ENCODE assay signal across 10 cellular contexts in genomic region chr11:35138058-35138457, GRCh38. TPM values are rescaled to one million over a fixed set of nuclear protein-coding genes. Genes with fewer than 3 reads are reported as not detected.
DNase-seq lines count a peak whose midpoint lies in the region; ATAC-seq and TF ChIP-seq lines count a peak whose summit lies in the region.
"Had no signal": no experiment of that assay in that cellular context is flagged by ENCODE, and none has a peak within 500 bp of the region (broad histone marks: within the 10 kb centered on the region; RNA-seq: fewer than 3 reads in every experiment).

No MANE protein-coding gene starts in this region.

- no peaks in the 10 kb centered on the region for H3K79me2 ChIP-seq in GM23338 (replicated peaks; ENCODE audit: insufficient read depth)

- H3F3A ChIP-seq in GM23338 (replicated peaks; ENCODE audit: low read depth) = no peaks in the 10 kb centered on the region

- H3K36me3 ChIP-seq in GM23338 (ENCODE audit: insufficient read depth) (no peaks in the 10 kb centered on the region), spleen (no peaks in the 10 kb centered on the region)

- DNase-seq in GM23338 (ENCODE audit: low spot score) = no peak
- no peak for DNase-seq in activated B cell treated with CpG ODN at 0.5 μM for 24 hours
- DNase-seq in fibroblast of mammary gland (ENCODE audit: low read depth) = no peak
- DNase-seq in spleen = no peak
- no peak for DNase-seq in left colon
- DNase-seq: NK-92 treated with Interleukin-12 subunit alpha and Interleukin-12 subunit beta, amount 100 ng/mL, for 24 hours had no signal

- peaks cover 6% of the 10 kb centered on the region; the same call in 1 of the 2 replicates for H4K20me1 ChIP-seq in GM23338 (replicated peaks; ENCODE audit: insufficient read depth)

- no peaks in the 10 kb centered on the region for H3K9me3 ChIP-seq in spleen
- H3K9me3 ChIP-seq: mucosa of descending colon had no signal

- TF ChIP-seq CTCF in GM23338 (conservative IDR thresholded peaks at IDR 0.05; ENCODE audit: low read depth in 2 of 2) (no peak), activated B cell treated with CpG ODN at 0.5 μM for 24 hours (IDR thresholded peaks at IDR 0.05) (no peak), fibroblast of mammary gland (conservative IDR thresholded peaks at IDR 0.05; ENCODE audit: control insufficient read depth, insufficient read depth, low read depth, low read length) (no peak), spleen (IDR thresholded peaks at IDR 0.05 in 8 of 11, conservative IDR thresholded peaks at IDR 0.05 in 3 of 11) (no peak)

- H3K4me3 ChIP-seq in GM23338 (peak overlapping the region; percentile 88), fibroblast of mammary gland (ENCODE audit: control insufficient read depth, low read depth, low read length) (peak overlapping the region; percentile 100), spleen (peak overlapping the region in 4 of 8 donors; percentile 71 to 81 (median 75))

- no peak for TF ChIP-seq POLR2A in spleen (IDR thresholded peaks at IDR 0.05)

- H3K4me1 ChIP-seq in GM23338 (ENCODE audit: insufficient read depth) (0 out of 2 replicates have a peak, but pooled peaks cover 4% of the 10 kb centered on the region), spleen (peaks cover 11 to 56% (median 50%) of the 10 kb centered on the region in 6 donors)

- 78 to 100% (median 90%) methylated on average over 1 of the region's 1 CpG for WGBS in spleen, 5 donors

- H3K36me3 Mint-ChIP-seq in GM23338 (ENCODE audit: low read depth) (no peaks in the 10 kb centered on the region; the same call in 2 of the 3 replicates), activated B cell treated with CpG ODN at 0.5 μM for 24 hours (ENCODE audit: low read depth) (peaks cover 38% of the 10 kb centered on the region)

- peak overlapping the region; percentile 93; the same call in 1 of the 2 replicates for H3K4me2 ChIP-seq in GM23338

- H3K9me2 ChIP-seq in GM23338 (ENCODE audit: insufficient read depth) = no peaks in the 10 kb centered on the region

- CTCF ChIA-PET in activated B cell treated with CpG ODN at 0.5 μM for 24 hours (lab: Charles Lee) = no interaction called here

- H3K9me3 Mint-ChIP-seq in GM23338 (peaks cover 2% of the 10 kb centered on the region; the same call in 2 of the 3 replicates), activated B cell treated with CpG ODN at 0.5 μM for 24 hours (no peaks in the 10 kb centered on the region)

- peaks cover 55% of the 10 kb centered on the region for H3K27me3 ChIP-seq in GM23338 (ENCODE audit: insufficient read depth)
- H3K27me3 ChIP-seq in spleen (replicated peaks in 1 of 7) = no peaks in the 10 kb centered on the region

- H3K27ac ChIP-seq in GM23338 (ENCODE audit: low read depth) = no peak overlapping the region
- H3K27ac ChIP-seq in spleen = peak overlapping the region in 7 of 8 donors; percentile 6 to 97 (median 94)
- H3K27ac ChIP-seq: KMS-11 had no signal

- no peak overlapping the region for H3K27ac Mint-ChIP-seq in GM23338
- peak overlapping the region; percentile 98 for H3K27ac Mint-ChIP-seq in activated B cell treated with CpG ODN at 0.5 μM for 24 hours

- H3K27me3 Mint-ChIP-seq in GM23338 (ENCODE audit: insufficient read depth, low read depth, poor library complexity) = peaks cover 30% of the 10 kb centered on the region
- H3K27me3 Mint-ChIP-seq in activated B cell treated with CpG ODN at 0.5 μM for 24 hours = no peaks in the 10 kb centered on the region

- POLR2A ChIA-PET in activated B cell treated with CpG ODN at 0.5 μM for 24 hours (lab: Charles Lee) = interaction anchor here (0.5 to 6.8 kb wide), 19 partner anchors 9 to 141 kb away, joined by 3 to 222 read pairs (median 15); no protein-coding TSS in a partner anchor

- peak overlapping the region; percentile 78 for H3K4me3 Mint-ChIP-seq in GM23338
- H3K4me3 Mint-ChIP-seq in activated B cell treated with CpG ODN at 0.5 μM for 24 hours = peak overlapping the region; percentile 97

- H2AFZ ChIP-seq in GM23338 = no peak overlapping the region; the same call in 1 of the 2 replicates

- peaks cover 3% of the 10 kb centered on the region for H3K4me1 Mint-ChIP-seq in GM23338
- peaks cover 48% of the 10 kb centered on the region for H3K4me1 Mint-ChIP-seq in activated B cell treated with CpG ODN at 0.5 μM for 24 hours

- ATAC-seq in GM23338 (no peak), activated B cell treated with CpG ODN at 0.5 μM for 24 hours (ENCODE audit: low read depth) (no peak), left colon (no peak), GM18498 (IDR thresholded peaks at IDR 0.05; ENCODE audit: unreplicated experiment) (no peak), GM18511 (IDR thresholded peaks at IDR 0.05; ENCODE audit: unreplicated experiment) (no peak)

- intact Hi-C loops in activated B cell treated with CpG ODN at 0.5 μM for 24 hours (cut with micrococcal nuclease) = loop anchor here (2.0 kb wide), 1 partner anchor 23 kb away; no protein-coding TSS in a partner anchor
- intact Hi-C loops in spleen (cut with DNase I; ENCODE audit: low total_unique reads) = no loop called here
- intact Hi-C loops in left colon (cut with DNase I, micrococcal nuclease) = no loop called here

TF ChIP-seq in GM23338, 12 proteins besides CTCF, POLR2A, EP300 and RAD21:
- TF ChIP-seq, protein P1, sequence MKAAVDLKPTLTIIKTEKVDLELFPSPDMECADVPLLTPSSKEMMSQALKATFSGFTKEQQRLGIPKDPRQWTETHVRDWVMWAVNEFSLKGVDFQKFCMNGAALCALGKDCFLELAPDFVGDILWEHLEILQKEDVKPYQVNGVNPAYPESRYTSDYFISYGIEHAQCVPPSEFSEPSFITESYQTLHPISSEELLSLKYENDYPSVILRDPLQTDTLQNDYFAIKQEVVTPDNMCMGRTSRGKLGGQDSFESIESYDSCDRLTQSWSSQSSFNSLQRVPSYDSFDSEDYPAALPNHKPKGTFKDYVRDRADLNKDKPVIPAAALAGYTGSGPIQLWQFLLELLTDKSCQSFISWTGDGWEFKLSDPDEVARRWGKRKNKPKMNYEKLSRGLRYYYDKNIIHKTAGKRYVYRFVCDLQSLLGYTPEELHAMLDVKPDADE (IDR thresholded peaks at IDR 0.05) = no peak
- no peak for TF ChIP-seq JUNB (IDR thresholded peaks at IDR 0.05; ENCODE audit: unreplicated experiment)
- TF ChIP-seq, protein P2, sequence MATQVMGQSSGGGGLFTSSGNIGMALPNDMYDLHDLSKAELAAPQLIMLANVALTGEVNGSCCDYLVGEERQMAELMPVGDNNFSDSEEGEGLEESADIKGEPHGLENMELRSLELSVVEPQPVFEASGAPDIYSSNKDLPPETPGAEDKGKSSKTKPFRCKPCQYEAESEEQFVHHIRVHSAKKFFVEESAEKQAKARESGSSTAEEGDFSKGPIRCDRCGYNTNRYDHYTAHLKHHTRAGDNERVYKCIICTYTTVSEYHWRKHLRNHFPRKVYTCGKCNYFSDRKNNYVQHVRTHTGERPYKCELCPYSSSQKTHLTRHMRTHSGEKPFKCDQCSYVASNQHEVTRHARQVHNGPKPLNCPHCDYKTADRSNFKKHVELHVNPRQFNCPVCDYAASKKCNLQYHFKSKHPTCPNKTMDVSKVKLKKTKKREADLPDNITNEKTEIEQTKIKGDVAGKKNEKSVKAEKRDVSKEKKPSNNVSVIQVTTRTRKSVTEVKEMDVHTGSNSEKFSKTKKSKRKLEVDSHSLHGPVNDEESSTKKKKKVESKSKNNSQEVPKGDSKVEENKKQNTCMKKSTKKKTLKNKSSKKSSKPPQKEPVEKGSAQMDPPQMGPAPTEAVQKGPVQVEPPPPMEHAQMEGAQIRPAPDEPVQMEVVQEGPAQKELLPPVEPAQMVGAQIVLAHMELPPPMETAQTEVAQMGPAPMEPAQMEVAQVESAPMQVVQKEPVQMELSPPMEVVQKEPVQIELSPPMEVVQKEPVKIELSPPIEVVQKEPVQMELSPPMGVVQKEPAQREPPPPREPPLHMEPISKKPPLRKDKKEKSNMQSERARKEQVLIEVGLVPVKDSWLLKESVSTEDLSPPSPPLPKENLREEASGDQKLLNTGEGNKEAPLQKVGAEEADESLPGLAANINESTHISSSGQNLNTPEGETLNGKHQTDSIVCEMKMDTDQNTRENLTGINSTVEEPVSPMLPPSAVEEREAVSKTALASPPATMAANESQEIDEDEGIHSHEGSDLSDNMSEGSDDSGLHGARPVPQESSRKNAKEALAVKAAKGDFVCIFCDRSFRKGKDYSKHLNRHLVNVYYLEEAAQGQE (IDR thresholded peaks at IDR 0.05; ENCODE audit: unreplicated experiment) = no peak
- no peak for TF ChIP-seq ZNF331 (CRISPR knock-in tag; IDR thresholded peaks at IDR 0.05; ENCODE audit: low read depth)
- TF ChIP-seq CREB1 (CRISPR knock-in tag; IDR thresholded peaks at IDR 0.05; ENCODE audit: low read depth) = no peak

RNA-seq across cellular contexts. Expression of gene CD44, which starts 0.9 kb away (rescaled TPM):
- 8.3 and 10.1 TPM in 2 replicates for total RNA-seq in GM23338 (2014; rRNA removed; shearing (Covaris generic))
- polyA plus RNA-seq in GM23338 (2016; fragmentation: Nextera tagmentation; extraction: Ambion mirVana) (3.8 and 4.0 TPM in 2 replicates), spleen (100 to 1,000 TPM in 1 of 3 donors, 10 to 100 TPM in 2; 60.9 to 103 (median 71.8) TPM)
- total RNA-seq in activated B cell treated with CpG ODN at 0.5 μM for 24 hours (1,441 and 1,546 TPM in 2 replicates), spleen (100 to 1,000 TPM; 200 to 521 (median 348) TPM), left colon (100 to 1,000 TPM in 1 of 2 donors, 10 to 100 TPM in 1; 99.1 to 107 TPM)
